8 cellular contexts compared by ENCODE assay signal in genomic region chr9:41269054-41269453, GRCh38.
DNase-seq lines count a peak whose midpoint lies in the region; ATAC-seq and TF ChIP-seq lines count a peak whose summit lies in the region.
"Not testable (repeated sequence)": the region's sequence is repeated elsewhere in the genome, so short reads cannot be mapped to it uniquely, and the experiment has no call there.

No MANE protein-coding gene starts in this region.

- H3K9ac ChIP-seq in fibroblast of lung (ENCODE audit: insufficient read depth, low read length), result not testable (repeated sequence)

- TF ChIP-seq CTCF in Peyer's patch (IDR thresholded peaks at IDR 0.05); chondrocyte (IDR thresholded peaks at IDR 0.05); fibroblast of lung (conservative IDR thresholded peaks at IDR 0.05 in 1 of 2, IDR thresholded peaks at IDR 0.05 in 1 of 2; ENCODE audit: low read depth in 1 of 2, low read length in 2 of 2): not testable (repeated sequence)

- H3K27me3 Mint-ChIP-seq in chondrocyte (ENCODE audit: low read depth), result not testable (repeated sequence)

- WGBS in right cardiac atrium, result 30% methylated on average over 16 of the region's 18 CpGs

- H4K20me1 ChIP-seq in fibroblast of lung (ENCODE audit: control insufficient read depth, extremely low read depth, insufficient read depth, low read length), result not testable (repeated sequence)

- intact Hi-C loops in right cardiac atrium (cut with DNase I), result not testable (repeated sequence)

- H3K4me1 Mint-ChIP-seq in chondrocyte (ENCODE audit: low read depth), result not testable (repeated sequence)

- not testable (repeated sequence) for H3K4me1 ChIP-seq in Peyer's patch; fibroblast of lung (ENCODE audit: control insufficient read depth, extremely low read depth, insufficient read depth, low read length); right cardiac atrium (ENCODE audit: control insufficient read depth, insufficient read depth, low read length)

- H3K9me3 Mint-ChIP-seq in chondrocyte (ENCODE audit: low read depth), result not testable (repeated sequence)

- not testable (repeated sequence) for ATAC-seq in right cardiac atrium

- H3K79me2 ChIP-seq in fibroblast of lung (ENCODE audit: control insufficient read depth, insufficient read depth, low read length), result not testable (repeated sequence)

- not testable (repeated sequence) for H3K4me3 Mint-ChIP-seq in chondrocyte (ENCODE audit: unreplicated experiment)

- H2AFZ ChIP-seq in fibroblast of lung (ENCODE audit: low read length), result not testable (repeated sequence)

- not testable (repeated sequence) for TF ChIP-seq POLR2A in Peyer's patch (IDR thresholded peaks at IDR 0.05)

- not testable (repeated sequence) for H3K36me3 ChIP-seq in Peyer's patch; fibroblast of lung (ENCODE audit: control insufficient read depth, insufficient read depth, low read length)

- H3K27ac ChIP-seq in Peyer's patch; fibroblast of lung (ENCODE audit: insufficient read depth, low read length); right cardiac atrium (ENCODE audit: low read length): not testable (repeated sequence)

- DNase-seq in ELF-1 (ENCODE audit: low read depth, low spot score) (peak; percentile 66), Peyer's patch (peak in 2 of 3 donors; percentile 48 to 50), chondrocyte (ENCODE audit: low spot score) (peak; percentile 95), fibroblast of lung (ENCODE audit: low read depth in 2 of 2) (peak; percentile 0 to 22), right cardiac atrium (peak in 2 of 3 donors; percentile 43 to 60), medulla oblongata (ENCODE audit: extremely low spot score) (peak; percentile 17), putamen (ENCODE audit: low spot score) (peak; percentile 18), ureter (ENCODE audit: low spot score) (peak; percentile 55)

- H3K4me3 ChIP-seq in Peyer's patch; fibroblast of lung (replicated peaks in 1 of 4; ENCODE audit: control extremely low read depth in 1 of 4, insufficient read depth in 1 of 4, low read depth in 3 of 4, low read length in 4 of 4); right cardiac atrium (ENCODE audit: low read length): not testable (repeated sequence)

- H3K9me3 ChIP-seq in Peyer's patch; fibroblast of lung (ENCODE audit: control insufficient read depth, insufficient read depth, low read depth, low read length); right cardiac atrium (ENCODE audit: control insufficient read depth, low read length): not testable (repeated sequence)

- H3K27ac Mint-ChIP-seq in chondrocyte (ENCODE audit: unreplicated experiment), result not testable (repeated sequence)

- not testable (repeated sequence) for H3K36me3 Mint-ChIP-seq in chondrocyte (ENCODE audit: low read depth)

- not testable (repeated sequence) for H3K27me3 ChIP-seq in Peyer's patch; fibroblast of lung (ENCODE audit: control insufficient read depth, insufficient read depth, low read length); right cardiac atrium (ENCODE audit: control insufficient read depth, insufficient read depth)

- H3K4me2 ChIP-seq in fibroblast of lung (ENCODE audit: extremely low read depth, insufficient read depth, low read length), result not testable (repeated sequence)

Comparison
In these comparisons a context has a peak if more than half of its experiments do, and no peak if none do; other contexts are left out.
1. DNase-seq: peak in every context shown above with its lines; median percentile 95 in chondrocyte; 66 in ELF-1; 55 in ureter; 52 in right cardiac atrium; 49 in Peyer's patch; 18 in putamen; 17 in medulla oblongata; 11 in fibroblast of lung.